ENCODE assay signal across 7 cellular contexts in genomic region chr17:1352530-1352929, GRCh38. TPM values are rescaled to one million over a fixed set of nuclear protein-coding genes. Genes with fewer than 3 reads are reported as not detected.
A peak's percentile ranks its signal among the peaks of the same experiment; 100 is the strongest.
DNase-seq lines count a peak whose midpoint lies in the region; ATAC-seq, FAIRE-seq and TF ChIP-seq lines count a peak whose summit lies in the region.
"Not testable (repeated sequence)": the region's sequence is repeated elsewhere in the genome, so short reads cannot be mapped to it uniquely, and the experiment has no call there.

No MANE protein-coding gene starts in this region.

- not testable (repeated sequence) for H4K20me1 ChIP-seq in endothelial cell of umbilical vein (replicated peaks; ENCODE audit: control insufficient read depth, extremely low read depth, insufficient read depth, low read length)

- TF ChIP-seq POLR2A in endothelial cell of umbilical vein (IDR thresholded peaks at IDR 0.05; ENCODE audit: low read depth, low read length); gastrocnemius medialis (IDR thresholded peaks at IDR 0.05): not testable (repeated sequence)

- intact Hi-C loops in endothelial cell of umbilical vein (cut with micrococcal nuclease); natural killer cell (cut with micrococcal nuclease); gastrocnemius medialis (cut with DNase I; ENCODE audit: low total_unique reads): not testable (repeated sequence)

- peaks cover 86% of the 10 kb centered on the region for H3K36me3 Mint-ChIP-seq in activated T-cell treated with anti-CD3 and anti-CD28 coated beads, Interleukin-2, amount 50 U/mL, for 24 hours (ENCODE audit: low read depth)
- H3K36me3 Mint-ChIP-seq in brain: peaks cover 89% of the 10 kb centered on the region
- H3K36me3 Mint-ChIP-seq in natural killer cell: not testable (repeated sequence)

- H3K9me3 Mint-ChIP-seq in activated T-cell treated with anti-CD3 and anti-CD28 coated beads, Interleukin-2, amount 50 U/mL, for 24 hours; brain; natural killer cell: not testable (repeated sequence)

- not testable (repeated sequence) for DNase-seq in activated T-cell treated with anti-CD3 and anti-CD28 coated beads, Interleukin-2, amount 50 U/mL, for 24 hours; endothelial cell of umbilical vein (ENCODE audit: low read depth, low spot score); natural killer cell; gastrocnemius medialis

- BruUV-seq in endothelial cell of umbilical vein (replicated peaks; lab: Mats Ljungman, UMichigan): TSS peak; percentile 2

- POLR2A ChIA-PET in HEK293 (lab: Yijun Ruan, JAX): interaction anchor here (1.0 kb wide), 1 partner anchor 48 kb away, joined by 5 read pairs; the partner anchor contains the start of gene YWHAE
- POLR2A ChIA-PET in endothelial cell of umbilical vein (lab: Charles Lee): interaction anchor here (0.7 kb wide), 1 partner anchor 28 kb away, joined by 4 read pairs; no protein-coding TSS in a partner anchor

- FAIRE-seq in endothelial cell of umbilical vein (lab: Jason Lieb, UNC): not testable (repeated sequence)

- dilution Hi-C loops in endothelial cell of umbilical vein (cut with MboI; ENCODE audit: extremely low pct_ligation_motif_present, low sequenced_read_pairs): not testable (repeated sequence)

- H3K4me1 Mint-ChIP-seq in activated T-cell treated with anti-CD3 and anti-CD28 coated beads, Interleukin-2, amount 50 U/mL, for 24 hours (ENCODE audit: low read depth): peaks cover 16% of the 10 kb centered on the region
- not testable (repeated sequence) for H3K4me1 Mint-ChIP-seq in brain
- peaks cover 9 to 27% of the 10 kb centered on the region in 2 donors for H3K4me1 Mint-ChIP-seq in natural killer cell

- not testable (repeated sequence) for H3K4me1 ChIP-seq in HEK293 (ENCODE audit: control insufficient read depth, insufficient read depth, low read length)
- H3K4me1 ChIP-seq in endothelial cell of umbilical vein (ENCODE audit: control insufficient read depth, extremely low read depth, insufficient read depth, low read length) (peaks cover 10% of the 10 kb centered on the region), gastrocnemius medialis (peaks cover 21 to 29% of the 10 kb centered on the region in 2 donors)

- not testable (repeated sequence) for H3K4me2 ChIP-seq in endothelial cell of umbilical vein (ENCODE audit: insufficient read depth, low read length)

- H3K9me1 ChIP-seq in endothelial cell of umbilical vein (replicated peaks; ENCODE audit: control insufficient read depth, extremely low read depth, insufficient read depth, low read length): not testable (repeated sequence)

- not testable (repeated sequence) for H3K27me3 ChIP-seq in endothelial cell of umbilical vein (ENCODE audit: control insufficient read depth in 2 of 2, insufficient read depth in 2 of 2, low read length in 2 of 2); gastrocnemius medialis

- H3K9ac ChIP-seq in endothelial cell of umbilical vein (replicated peaks; ENCODE audit: extremely low read depth, insufficient read depth, low read length): not testable (repeated sequence)

- H3K27ac ChIP-seq in HEK293 (ENCODE audit: extremely low read depth, low read depth, low read length): peak overlapping the region; percentile 11; the same call in 1 of the 2 replicates
- peak overlapping the region; percentile 7; the same call in 1 of the 2 replicates for H3K27ac ChIP-seq in VCaP
- not testable (repeated sequence) for H3K27ac ChIP-seq in endothelial cell of umbilical vein (ENCODE audit: insufficient read depth, low read depth, low read length)
- peak overlapping the region; percentile 42 to 78 (median 68) for H3K27ac ChIP-seq in gastrocnemius medialis

- H3K27me3 Mint-ChIP-seq in activated T-cell treated with anti-CD3 and anti-CD28 coated beads, Interleukin-2, amount 50 U/mL, for 24 hours; brain; natural killer cell (ENCODE audit: low read depth in 2 of 2): not testable (repeated sequence)

- H2AFZ ChIP-seq in endothelial cell of umbilical vein (ENCODE audit: low read depth, low read length): not testable (repeated sequence)

- CTCF ChIA-PET in HEK293 (lab: Yijun Ruan, JAX) (interaction anchor here (0.6 to 4.2 kb wide), 4 partner anchors 12 to 264 kb away, joined by 3 to 18 read pairs (median 8); no protein-coding TSS in a partner anchor), endothelial cell of umbilical vein (lab: Charles Lee) (interaction anchor here (1.3 to 3.2 kb wide), 3 partner anchors 13 to 163 kb away, joined by 5 to 20 read pairs (median 8); no protein-coding TSS in a partner anchor)

- H3K4me3 ChIP-seq in HEK293 (ENCODE audit: low read depth, low read length); endothelial cell of umbilical vein (replicated peaks in 1 of 3; ENCODE audit: insufficient read depth in 1 of 3, low read depth in 1 of 3, low read length in 3 of 3); gastrocnemius medialis: not testable (repeated sequence)

- not testable (repeated sequence) for H3K9me3 ChIP-seq in HEK293 (ENCODE audit: control insufficient read depth, insufficient read depth, low read depth, low read length); endothelial cell of umbilical vein (replicated peaks; ENCODE audit: control insufficient read depth, insufficient read depth, low read length); gastrocnemius medialis

- H3K79me2 ChIP-seq in endothelial cell of umbilical vein (ENCODE audit: control insufficient read depth, insufficient read depth, low read length): peaks cover 88% of the 10 kb centered on the region

- in situ Hi-C loops in gastrocnemius medialis (cut with MboI; ENCODE audit: low sequenced_read_pairs in 4 of 4): loop anchor here in 2 of 4 donors (10.0 to 25.0 kb wide), 2 partner anchors 160 to 162 kb away; partner anchors contain the start of gene INPP5K (in 2 of the 2)

- not testable (repeated sequence) for TF ChIP-seq CTCF in HEK293 (tag by site-specific recombination; IDR thresholded peaks at IDR 0.05); VCaP (conservative IDR thresholded peaks at IDR 0.05); brain (conservative IDR thresholded peaks at IDR 0.05); endothelial cell of umbilical vein (IDR thresholded peaks at IDR 0.05; ENCODE audit: extremely low read depth in 1 of 2, insufficient read depth in 1 of 2, low read depth in 1 of 2, low read length in 2 of 2); natural killer cell (IDR thresholded peaks at IDR 0.05); gastrocnemius medialis (IDR thresholded peaks at IDR 0.05 in 4 of 5, conservative IDR thresholded peaks at IDR 0.05 in 1 of 5)

- ATAC-seq in natural killer cell, gastrocnemius medialis: not testable (repeated sequence)

- H3K27ac Mint-ChIP-seq in activated T-cell treated with anti-CD3 and anti-CD28 coated beads, Interleukin-2, amount 50 U/mL, for 24 hours: peak overlapping the region; percentile 19
- peak overlapping the region in 4 of 5 experiments; percentile 2 to 65 (median 53) for H3K27ac Mint-ChIP-seq in brain
- peak overlapping the region; percentile 62 to 65 for H3K27ac Mint-ChIP-seq in natural killer cell

- peaks cover 82 to 84% of the 10 kb centered on the region in 2 experiments for H3K36me3 ChIP-seq in HEK293 (ENCODE audit: control insufficient read depth in 2 of 2, insufficient read depth in 1 of 2, low read length in 2 of 2)
- peaks cover 19 to 30% of the 10 kb centered on the region in 2 experiments for H3K36me3 ChIP-seq in endothelial cell of umbilical vein (ENCODE audit: control insufficient read depth in 2 of 2, extremely low read depth in 1 of 2, insufficient read depth in 2 of 2, low read length in 2 of 2)
- peaks cover 0 to 55% of the 10 kb centered on the region in 2 donors for H3K36me3 ChIP-seq in gastrocnemius medialis

- not testable (repeated sequence) for H3K4me3 Mint-ChIP-seq in activated T-cell treated with anti-CD3 and anti-CD28 coated beads, Interleukin-2, amount 50 U/mL, for 24 hours; brain; natural killer cell

RNA-seq across cellular contexts. Expression of gene YWHAE, which starts 47.5 kb away (rescaled TPM):
- 1,200 TPM for polyA plus RNA-seq in brain (ENCODE audit: insufficient read depth, low read depth, low replicate concordance)
- 819 and 848 TPM in 2 replicates for total RNA-seq in endothelial cell of umbilical vein
- 325 and 396 TPM in 2 replicates for polyA plus RNA-seq in endothelial cell of umbilical vein
- 840 and 857 TPM in 2 replicates for polyA plus RNA-seq in endothelial cell of umbilical vein (2011; cell fraction: cytosol; rRNA removed)
- 329 and 517 TPM in 2 replicates for polyA plus RNA-seq in endothelial cell of umbilical vein (2011; cell fraction: nucleus; rRNA removed)
- 907 and 1,093 TPM in 2 replicates for polyA plus RNA-seq in endothelial cell of umbilical vein (2012)
- polyA minus RNA-seq in endothelial cell of umbilical vein: 387 and 461 TPM in 2 replicates
- polyA minus RNA-seq in endothelial cell of umbilical vein (2011; cell fraction: cytosol; rRNA and poly(A)+ RNA removed): 487 TPM
- polyA minus RNA-seq in endothelial cell of umbilical vein (2011; cell fraction: nucleus; rRNA and poly(A)+ RNA removed): 155 and 169 TPM in 2 replicates
- 100 to 1,000 TPM; 116 to 134 (median 132) TPM for total RNA-seq in natural killer cell
- 1,000 to 10,000 TPM in 3 of 4 donors, 100 to 1,000 TPM in 1; 915 to 1,814 (median 1,174) TPM for total RNA-seq in gastrocnemius medialis
